Comparison of ENCODE assay signal across 10 cellular contexts in the genomic region with DNA sequence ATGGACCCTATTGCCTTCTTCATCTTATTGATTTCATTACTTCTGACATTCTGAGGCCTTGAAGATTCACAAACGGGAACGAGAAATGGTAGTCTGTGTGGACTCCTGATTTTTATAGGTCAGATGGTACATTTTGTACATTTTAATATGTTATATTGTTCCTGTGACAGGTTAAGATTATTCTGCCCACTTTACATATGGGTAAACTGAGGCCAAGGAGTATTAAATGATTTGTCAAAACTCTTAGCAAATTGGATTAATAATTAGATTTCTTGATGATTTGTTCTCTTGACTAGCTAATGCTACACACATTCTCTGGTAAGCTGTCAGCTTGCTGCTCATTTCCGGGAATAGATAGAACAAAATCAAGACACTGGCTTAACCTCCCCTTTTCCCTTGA. TPM values are rescaled to one million over a fixed set of nuclear protein-coding genes. Genes with fewer than 3 reads are reported as not detected.
DNase-seq lines count a peak whose midpoint lies in the region; ATAC-seq, FAIRE-seq and TF ChIP-seq lines count a peak whose summit lies in the region.
"Had no signal": no experiment of that assay in that cellular context is flagged by ENCODE, and none has a peak within 500 bp of the region (broad histone marks: within the 10 kb centered on the region; RNA-seq: fewer than 3 reads in every experiment).

No MANE protein-coding gene starts in this region.

- peaks cover 12% of the 10 kb centered on the region for H3K23me2 ChIP-seq in H9 (ENCODE audit: insufficient read length, low read depth, low read length, poor library complexity, severe bottlenecking)

- H3K79me2 ChIP-seq in H9 (ENCODE audit: insufficient read depth, low read length), result peaks cover 16% of the 10 kb centered on the region; the same call in 1 of the 2 replicates

- H2AK5ac ChIP-seq in H9 (ENCODE audit: insufficient read length, low read length), result no peak overlapping the region

- no peaks in the 10 kb centered on the region for H3K27me3 ChIP-seq in H9 (ENCODE audit: insufficient read depth, low read length)
- H3K27me3 ChIP-seq in naive thymus-derived CD4-positive, alpha-beta T cell (ENCODE audit: control insufficient read depth in 2 of 2, insufficient read depth in 2 of 2, low read length in 2 of 2), result no peaks in the 10 kb centered on the region

- intact Hi-C loops in naive thymus-derived CD4-positive, alpha-beta T cell (cut with micrococcal nuclease), result no loop called here
- intact Hi-C loops in posterior cingulate gyrus (cut with DNase I), result no loop called here

- no peak overlapping the region for H3K4me3 ChIP-seq in A549
- peak overlapping the region; percentile 68 for H3K4me3 ChIP-seq in astrocyte of the spinal cord (ENCODE audit: low read depth, low read length)
- H3K4me3 ChIP-seq in naive thymus-derived CD4-positive, alpha-beta T cell (ENCODE audit: low read length), result peak overlapping the region; percentile 86

- H3K9ac ChIP-seq in H9 (ENCODE audit: extremely low read depth, insufficient read length, low read length), result no peak overlapping the region

- H2AFZ ChIP-seq in H9 (ENCODE audit: low read length), result no peak overlapping the region

- peak overlapping the region; percentile 91 to 95; a peak in 4 of 5 replicates for H3K4me3 Mint-ChIP-seq in H9
- H3K4me3 Mint-ChIP-seq in naive thymus-derived CD4-positive, alpha-beta T cell, result peak overlapping the region; percentile 77 to 98 (median 94)

- in situ Hi-C loops in astrocyte of the spinal cord (cut with HindIII; ENCODE audit: low sequenced_read_pairs), result no loop called here
- in situ Hi-C loops in GM13976 (cut with MboI; ENCODE audit: low sequenced_read_pairs, unreplicated experiment), result no loop called here

- DNase-seq in A549 (ENCODE audit: low read depth in 1 of 2, low spot score in 1 of 2) (no peak), H9 (no peak), astrocyte of the spinal cord (ENCODE audit: low read depth, low spot score) (no peak), posterior cingulate gyrus (no peak), omental fat pad (ENCODE audit: low spot score) (no peak), GM13976 (ENCODE audit: low spot score) (no peak), NCI-H524 (lab: John Stamatoyannopoulos, UW) (no peak)
- no peak for DNase-seq in naive thymus-derived CD4-positive, alpha-beta T cell
- DNase-seq: left colon, NCI-H2107 had no signal

- FAIRE-seq in A549 (lab: Jason Lieb, UNC), result no peak

- WGBS in A549 (ENCODE audit: missing lambda C conversion rate), result 96% methylated on average over 3 of the region's 3 CpGs
- no CpG with 5 or more reads among the region's 3 CpGs for WGBS in H9 (ENCODE audit: extremely low coverage, insufficient read length, low lambda C conversion rate)

- H3K4me2 ChIP-seq in A549, result peak overlapping the region; percentile 96
- H3K4me2 ChIP-seq in H9 (ENCODE audit: insufficient read depth, insufficient read length, low read length), result peak overlapping the region; percentile 96

- no peak overlapping the region for H3T11ph ChIP-seq in H9 (ENCODE audit: low read length)

- H2BK12ac ChIP-seq in H9 (ENCODE audit: insufficient read length, low read depth, low read length), result no peak overlapping the region

- CTCF ChIA-PET in A549 (lab: Yijun Ruan, JAX), result interaction anchor here (1.0 to 13.3 kb wide), 3 partner anchors 13 to 207 kb away, joined by 3 to 197 read pairs (median 4); partner anchors contain the start of gene KDM3B
- CTCF ChIA-PET in naive thymus-derived CD4-positive, alpha-beta T cell (lab: Charles Lee), result interaction anchor here (0.9 to 8.4 kb wide), 3 partner anchors 8 to 107 kb away, joined by 4 to 117 read pairs (median 5); partner anchors contain the start of gene KDM3B

- no peaks in the 10 kb centered on the region for H3K9me3 ChIP-seq in A549
- no peaks in the 10 kb centered on the region for H3K9me3 ChIP-seq in H9 (ENCODE audit: control insufficient read depth, low read depth, low read length)
- H3K9me3 ChIP-seq in naive thymus-derived CD4-positive, alpha-beta T cell (ENCODE audit: control insufficient read depth in 2 of 3, low read length in 3 of 3), result no peaks in the 10 kb centered on the region

- TF ChIP-seq CTCF in A549 (IDR thresholded peaks at IDR 0.05) (no peak), H9 (conservative IDR thresholded peaks at IDR 0.05) (no peak), astrocyte of the spinal cord (IDR thresholded peaks at IDR 0.05; ENCODE audit: low read depth, low read length) (no peak), omental fat pad (IDR thresholded peaks at IDR 0.05) (no peak), GM13976 (IDR thresholded peaks at IDR 0.05; ENCODE audit: borderline replicate concordance, control extremely low read depth, extremely low read depth, insufficient read depth, missing control alignments) (no peak)

- no peak overlapping the region for H3K14ac ChIP-seq in H9 (ENCODE audit: insufficient read depth, low read length)

- peaks cover 22% of the 10 kb centered on the region; the same call in 2 of the 3 replicates for H3K4me1 ChIP-seq in A549
- no peaks in the 10 kb centered on the region for H3K4me1 ChIP-seq in H9 (ENCODE audit: insufficient read depth, low read length)
- H3K4me1 ChIP-seq in naive thymus-derived CD4-positive, alpha-beta T cell (ENCODE audit: control insufficient read depth in 2 of 2, insufficient read depth in 2 of 2, low read length in 2 of 2), result peaks cover 17 to 25% of the 10 kb centered on the region in 2 donors

- peaks cover 3% of the 10 kb centered on the region for H4K20me1 ChIP-seq in H9 (ENCODE audit: control insufficient read depth, insufficient read depth, insufficient read length)

- POLR2A ChIA-PET in A549 (lab: Yijun Ruan, JAX), result interaction anchor here (2.8 to 3.6 kb wide), 2 partner anchors 9 to 14 kb away, joined by 36 to 68 read pairs; partner anchors contain the start of gene KDM3B
- POLR2A ChIA-PET in naive thymus-derived CD4-positive, alpha-beta T cell (lab: Charles Lee), result interaction anchor here (3.1 to 13.8 kb wide), 3 partner anchors 9 to 236 kb away, joined by 15 to 343 read pairs (median 21); partner anchors contain the start of genes CDC25C, HSPA9 and KDM3B

- H3K23ac ChIP-seq in H9 (ENCODE audit: insufficient read length, low read depth, low read length), result no peak overlapping the region

- H4K5ac ChIP-seq in H9 (ENCODE audit: insufficient read length, low read depth, low read length), result no peak overlapping the region

- no peak overlapping the region for H4K91ac ChIP-seq in H9 (ENCODE audit: insufficient read length, low read depth, low read length)

- H3K56ac ChIP-seq in H9 (ENCODE audit: insufficient read length, low read depth, low read length), result no peak overlapping the region

- H3K36me3 Mint-ChIP-seq in H9 (ENCODE audit: insufficient read depth in 1 of 3, low read depth in 3 of 3), result peaks cover 30 to 48% (median 34%) of the 10 kb centered on the region in 3 experiments
- peaks cover 0 to 25% (median 12%) of the 10 kb centered on the region in 5 donors for H3K36me3 Mint-ChIP-seq in naive thymus-derived CD4-positive, alpha-beta T cell

- ATAC-seq in A549, result no peak
- ATAC-seq in naive thymus-derived CD4-positive, alpha-beta T cell, result no peak
- ATAC-seq in omental fat pad (ENCODE audit: low FRiP score), result no peak
- ATAC-seq: left colon had no signal

- H3K4me1 Mint-ChIP-seq in H9, result peaks cover 27 to 33% of the 10 kb centered on the region in 2 experiments
- peaks cover 16 to 43% (median 40%) of the 10 kb centered on the region in 7 donors for H3K4me1 Mint-ChIP-seq in naive thymus-derived CD4-positive, alpha-beta T cell

- H2BK5ac ChIP-seq in H9 (ENCODE audit: insufficient read length, low read length), result no peak overlapping the region

- no peak overlapping the region for H3K4ac ChIP-seq in H9 (ENCODE audit: low read depth, low read length)

- no peak for TF ChIP-seq EP300 in A549 (IDR thresholded peaks at IDR 0.05)

- H3K9me3 Mint-ChIP-seq in H9, result no peaks in the 10 kb centered on the region
- H3K9me3 Mint-ChIP-seq in naive thymus-derived CD4-positive, alpha-beta T cell, result peaks cover 0 to 5% (median 0%) of the 10 kb centered on the region in 11 donors

- H3K36me3 ChIP-seq in naive thymus-derived CD4-positive, alpha-beta T cell (ENCODE audit: control insufficient read depth in 2 of 3, insufficient read depth in 3 of 3, low read length in 3 of 3), result peaks cover 0 to 31% (median 6%) of the 10 kb centered on the region in 3 experiments

- peaks cover 5% of the 10 kb centered on the region for H3K79me1 ChIP-seq in H9 (ENCODE audit: insufficient read depth, low read depth, low read length, poor library complexity, severe bottlenecking)

- no peak overlapping the region for H3K18ac ChIP-seq in H9 (ENCODE audit: insufficient read length, low read depth, low read length)

- H3K27ac ChIP-seq in A549 (no peak overlapping the region), H9 (ENCODE audit: insufficient read length, low read depth, low read length) (no peak overlapping the region)
- H3K27ac ChIP-seq in naive thymus-derived CD4-positive, alpha-beta T cell (ENCODE audit: low read depth, low read length), result no peak overlapping the region

- H4K8ac ChIP-seq in H9 (replicated peaks; ENCODE audit: insufficient read length, low read depth, low read length), result no peak overlapping the region

- H3K27me3 Mint-ChIP-seq in H9 (ENCODE audit: low read depth), result no peaks in the 10 kb centered on the region
- H3K27me3 Mint-ChIP-seq in naive thymus-derived CD4-positive, alpha-beta T cell, result no peaks in the 10 kb centered on the region

- no peak overlapping the region for H2BK120ac ChIP-seq in H9 (ENCODE audit: low read depth, low read length, poor library complexity, severe bottlenecking)

- H3K27ac Mint-ChIP-seq in H9, result peak overlapping the region in 2 of 3 experiments; percentile 33 to 70; a peak in 1 of 7 replicates
- H3K27ac Mint-ChIP-seq in naive thymus-derived CD4-positive, alpha-beta T cell, result peak overlapping the region in 8 of 9 donors; percentile 52 to 99 (median 89)

- no peak overlapping the region for H2BK15ac ChIP-seq in H9 (ENCODE audit: low read depth, low read length)

- no peak for TF ChIP-seq RAD21 in A549 (conservative IDR thresholded peaks at IDR 0.05 in 1 of 2, IDR thresholded peaks at IDR 0.05 in 1 of 2)

- H2BK20ac ChIP-seq in H9 (ENCODE audit: low read depth, low read length, poor library complexity, severe bottlenecking), result no peak overlapping the region

- TF ChIP-seq POLR2A in A549 (IDR thresholded peaks at IDR 0.05; ENCODE audit: low read length), result no peak

RNA-seq across cellular contexts. Expression of gene FAM53C, which starts 1.9 kb away (rescaled TPM):
- polyA plus RNA-seq in A549 (2011; rRNA removed), result 24.5 and 24.9 TPM in 2 replicates
- polyA plus RNA-seq in A549 (2012; cell fraction: cytosol; rRNA removed), result 13.4 and 18.7 TPM in 2 replicates
- 29.8 and 32.6 TPM in 2 replicates for polyA plus RNA-seq in A549 (2012; cell fraction: nucleus; rRNA removed)
- polyA plus RNA-seq in A549 (2017; fragmentation: RNase III; extraction: RNeasy Plus Mini Kit Qiagen cat#74134 plus additional on column Dnase treatment), result 21.9 to 25.7 TPM (median 24.7 TPM) in 3 replicates
- polyA minus RNA-seq in A549 (2011; rRNA and poly(A)+ RNA removed), result 27.2 and 29.0 TPM in 2 replicates
- 59.6 and 61.9 TPM in 2 replicates for total RNA-seq in H9 (2021)
- 10 to 100 TPM; 25.0 to 71.8 (median 27.7) TPM for total RNA-seq in naive thymus-derived CD4-positive, alpha-beta T cell
- polyA plus RNA-seq in naive thymus-derived CD4-positive, alpha-beta T cell, result 10 to 100 TPM; 18.1 to 27.0 TPM
- total RNA-seq in omental fat pad, result 10 to 100 TPM; 21.9 to 38.7 (median 25.3) TPM

RNA-seq across cellular contexts. Expression of gene CDC25C, which starts 8.4 kb away (rescaled TPM):
- polyA plus RNA-seq in A549 (2011; rRNA removed) (19.3 and 20.5 TPM in 2 replicates), A549 (2017; fragmentation: RNase III; extraction: RNeasy Plus Mini Kit Qiagen cat#74134 plus additional on column Dnase treatment) (11.2 to 12.7 TPM (median 12.6 TPM) in 3 replicates)
- polyA plus RNA-seq in A549 (2012; cell fraction: cytosol; rRNA removed), result 7.9 and 8.8 TPM in 2 replicates
- polyA plus RNA-seq in A549 (2012; cell fraction: nucleus; rRNA removed), result 8.1 and 11.4 TPM in 2 replicates
- 9.4 and 10.0 TPM in 2 replicates for polyA minus RNA-seq in A549 (2011; rRNA and poly(A)+ RNA removed)
- total RNA-seq in H9 (2021) (19.9 and 22.8 TPM in 2 replicates), omental fat pad (under 1 TPM in 2 of 4 donors, not detected in 2; 0.56 to 0.72 TPM)
- total RNA-seq in naive thymus-derived CD4-positive, alpha-beta T cell, result 1 to 10 TPM in 1 of 5 experiments, not detected in 4; 9.8 TPM
- not detected for polyA plus RNA-seq in naive thymus-derived CD4-positive, alpha-beta T cell

RNA-seq across cellular contexts. Expression of gene KDM3B, which starts 12.5 kb away (rescaled TPM):
- 50.6 and 52.5 TPM in 2 replicates for polyA plus RNA-seq in A549 (2011; rRNA removed)
- polyA plus RNA-seq in A549 (2012; cell fraction: cytosol; rRNA removed), result 17.9 and 23.5 TPM in 2 replicates
- polyA plus RNA-seq in A549 (2012; cell fraction: nucleus; rRNA removed), result 18.4 and 28.9 TPM in 2 replicates
- 35.4 to 38.1 TPM (median 37.4 TPM) in 3 replicates for polyA plus RNA-seq in A549 (2017; fragmentation: RNase III; extraction: RNeasy Plus Mini Kit Qiagen cat#74134 plus additional on column Dnase treatment)
- 60.8 and 61.3 TPM in 2 replicates for polyA minus RNA-seq in A549 (2011; rRNA and poly(A)+ RNA removed)
- 77.8 and 89.2 TPM in 2 replicates for total RNA-seq in H9 (2021)
- total RNA-seq in naive thymus-derived CD4-positive, alpha-beta T cell, result 10 to 100 TPM; 67.7 to 90.2 (median 82.8) TPM
- 10 to 100 TPM; 12.8 to 15.1 TPM for polyA plus RNA-seq in naive thymus-derived CD4-positive, alpha-beta T cell
- total RNA-seq in omental fat pad, result 10 to 100 TPM; 47.6 to 66.2 (median 54.1) TPM
